8 cellular contexts compared by ENCODE assay signal in genomic region chr3:183298708-183299153, GRCh38. TPM values are rescaled to one million over a fixed set of nuclear protein-coding genes. Genes with fewer than 3 reads are reported as not detected.
DNase-seq lines count a peak whose midpoint lies in the region; ATAC-seq and TF ChIP-seq lines count a peak whose summit lies in the region.

No MANE protein-coding gene starts in this region.

- no peak overlapping the region for H3K27ac Mint-ChIP-seq in activated naive CD4-positive, alpha-beta T cell treated with anti-CD3 and anti-CD28 coated beads, Interleukin-2, amount 10 ng/mL, durations not matched to agents 7 days and 5 days

- peak; percentile 95 for DNase-seq in H4 (ENCODE audit: low spot score)
- DNase-seq in NOMO-1 (lab: John Stamatoyannopoulos, UW; ENCODE audit: unreplicated experiment in 2 of 2) = peak; percentile 85 to 86
- peak; percentile 43 to 82 for DNase-seq in erythroblast (lab: John Stamatoyannopoulos, UW)
- DNase-seq in SW 1271 (lab: John Stamatoyannopoulos, UW) = no peak
- no peak for DNase-seq in activated naive CD4-positive, alpha-beta T cell treated with anti-CD3 and anti-CD28 coated beads, Interleukin-2, amount 10 ng/mL, durations not matched to agents 7 days and 5 days

- ATAC-seq in HG02840 (IDR thresholded peaks at IDR 0.05; ENCODE audit: low FRiP score, unreplicated experiment) (no peak), HG03097 (IDR thresholded peaks at IDR 0.05; ENCODE audit: low FRiP score, unreplicated experiment) (no peak)

- no peaks in the 10 kb centered on the region for H3K9me3 ChIP-seq in neutrophil

- no peaks in the 10 kb centered on the region for H3K36me3 ChIP-seq in neutrophil

- peaks cover 53 to 57% of the 10 kb centered on the region in 2 experiments for H3K4me1 ChIP-seq in neutrophil (ENCODE audit: control insufficient read depth in 1 of 2, insufficient read depth in 1 of 2, low read depth in 1 of 2, low read length in 1 of 2)

- H3K27ac ChIP-seq in neutrophil = peak overlapping the region; percentile 56

- no peak for TF ChIP-seq CTCF in neutrophil (IDR thresholded peaks at IDR 0.05)

- H3K36me3 Mint-ChIP-seq in activated naive CD4-positive, alpha-beta T cell treated with anti-CD3 and anti-CD28 coated beads, Interleukin-2, amount 10 ng/mL, durations not matched to agents 7 days and 5 days = no peaks in the 10 kb centered on the region

- H3K27me3 Mint-ChIP-seq in activated naive CD4-positive, alpha-beta T cell treated with anti-CD3 and anti-CD28 coated beads, Interleukin-2, amount 10 ng/mL, durations not matched to agents 7 days and 5 days = no peaks in the 10 kb centered on the region

- TF ChIP-seq POLR2A in erythroblast (IDR thresholded peaks at IDR 0.05; ENCODE audit: low read length) = no peak

- H3K9me3 Mint-ChIP-seq in activated naive CD4-positive, alpha-beta T cell treated with anti-CD3 and anti-CD28 coated beads, Interleukin-2, amount 10 ng/mL, durations not matched to agents 7 days and 5 days = no peaks in the 10 kb centered on the region

- no peak overlapping the region for H3K4me3 Mint-ChIP-seq in activated naive CD4-positive, alpha-beta T cell treated with anti-CD3 and anti-CD28 coated beads, Interleukin-2, amount 10 ng/mL, durations not matched to agents 7 days and 5 days

- peaks cover 20% of the 10 kb centered on the region for H3K4me1 Mint-ChIP-seq in activated naive CD4-positive, alpha-beta T cell treated with anti-CD3 and anti-CD28 coated beads, Interleukin-2, amount 10 ng/mL, durations not matched to agents 7 days and 5 days

- CTCF ChIA-PET in activated naive CD4-positive, alpha-beta T cell treated with anti-CD3 and anti-CD28 coated beads, Interleukin-2, amount 10 ng/mL, durations not matched to agents 7 days and 5 days (lab: Charles Lee) = no interaction called here

- H3K27me3 ChIP-seq in neutrophil = no peaks in the 10 kb centered on the region

- no peak overlapping the region for H3K4me3 ChIP-seq in neutrophil (ENCODE audit: low read depth in 1 of 2, low read length in 1 of 2)

RNA-seq across cellular contexts. Expression of gene B3GNT5, which starts 45.7 kb away (rescaled TPM):
- total RNA-seq in H4 (2014; rRNA removed; shearing (Covaris generic)) = 6.4 and 14.7 TPM in 2 replicates

Comparison
In these comparisons a context has a peak if more than half of its experiments do, and no peak if none do; other contexts are left out.
1. DNase-seq: peak in H4 (single experiment), NOMO-1 (2 of 2) and erythroblast (2 of 2); none in SW 1271 (0 of 2) and activated naive CD4-positive, alpha-beta T cell treated with anti-CD3 and anti-CD28 coated beads, Interleukin-2, amount 10 ng/mL, durations not matched to agents 7 days and 5 days (single experiment).